1 cellular context compared by ENCODE assay signal in genomic region chr12:23949212-23950010, GRCh38.
A peak's percentile ranks its signal among the peaks of the same experiment; 100 is the strongest.
TF ChIP-seq lines count a peak whose summit lies in the region.

SOX5 (minus strand) TSS chr12:23949670; CDS start chr12:23949601, 69 bp downstream.

TF ChIP-seq in H1, 55 proteins besides CTCF, POLR2A, EP300 and RAD21:
- TF ChIP-seq CHD7 (IDR thresholded peaks at IDR 0.05; ENCODE audit: insufficient replicate concordance, low read length), result no peak
- TF ChIP-seq SIRT6 (IDR thresholded peaks at IDR 0.05; ENCODE audit: low read length), result no peak
- peak; percentile 19 for TF ChIP-seq ASH2L (IDR thresholded peaks at IDR 0.05; ENCODE audit: low read length)
- no peak for TF ChIP-seq BCL11A (IDR thresholded peaks at IDR 0.05; ENCODE audit: low read depth in 2 of 2, low read length in 2 of 2)
- no peak for TF ChIP-seq ATF2 (IDR thresholded peaks at IDR 0.05; ENCODE audit: low read length)
- TF ChIP-seq TBP (IDR thresholded peaks at IDR 0.05; ENCODE audit: low read depth, low read length), result no peak
- no peak for TF ChIP-seq RFX5 (IDR thresholded peaks at IDR 0.05; ENCODE audit: borderline replicate concordance, low read depth, low read length)
- TF ChIP-seq CBX5 (IDR thresholded peaks at IDR 0.05; ENCODE audit: low read depth, low read length), result no peak
- no peak for TF ChIP-seq SIX5 (IDR thresholded peaks at IDR 0.05; ENCODE audit: low read depth, low read length)
- peak; percentile 74 for TF ChIP-seq JUND (IDR thresholded peaks at IDR 0.05; ENCODE audit: low read length)
- no peak for TF ChIP-seq FOSL1 (IDR thresholded peaks at IDR 0.05; ENCODE audit: insufficient read depth, low read depth, low read length)
- TF ChIP-seq YY1 (IDR thresholded peaks at IDR 0.05; ENCODE audit: low read depth, low read length), result no peak
- no peak for TF ChIP-seq EGR1 (IDR thresholded peaks at IDR 0.05; ENCODE audit: borderline replicate concordance, low read depth, low read length)
- no peak for TF ChIP-seq SP2 (IDR thresholded peaks at IDR 0.05; ENCODE audit: low read length)
